Comparison of ENCODE assay signal across 14 cellular contexts in genomic region chr1:110647254-110647891, GRCh38. TPM values are rescaled to one million over a fixed set of nuclear protein-coding genes. Genes with fewer than 3 reads are reported as not detected.
DNase-seq lines count a peak whose midpoint lies in the region; ATAC-seq, FAIRE-seq and TF ChIP-seq lines count a peak whose summit lies in the region.
"Had no signal": no experiment of that assay in that cellular context is flagged by ENCODE, and none has a peak within 500 bp of the region (broad histone marks: within the 10 kb centered on the region; RNA-seq: fewer than 3 reads in every experiment).

No MANE protein-coding gene starts in this region.

- CTCF ChIA-PET in CD8-positive, alpha-beta memory T cell (lab: Charles Lee): interaction anchor here (0.6 to 5.8 kb wide), 8 partner anchors 11 to 140 kb away, joined by 3 to 42 read pairs (median 7); no protein-coding TSS in a partner anchor

- H3K9me3 Mint-ChIP-seq in CD8-positive, alpha-beta memory T cell: no peaks in the 10 kb centered on the region
- H3K9me3 Mint-ChIP-seq in astrocyte (ENCODE audit: unreplicated experiment): no peaks in the 10 kb centered on the region

- H3K27me3 Mint-ChIP-seq in CD8-positive, alpha-beta memory T cell: no peaks in the 10 kb centered on the region
- H3K27me3 Mint-ChIP-seq in astrocyte (ENCODE audit: low read depth, unreplicated experiment): no peaks in the 10 kb centered on the region
- H3K27me3 Mint-ChIP-seq: activated CD4-positive, alpha-beta T cell treated with anti-CD3 and anti-CD28 coated beads, Interleukin-2, amount 10 ng/mL, durations not matched to agents 7 days and 5 days had no signal

- no peaks in the 10 kb centered on the region for H4K20me1 ChIP-seq in KMS-11 (ENCODE audit: insufficient read depth)
- no peaks in the 10 kb centered on the region for H4K20me1 ChIP-seq in astrocyte (ENCODE audit: insufficient read depth, low read length)

- no peak overlapping the region for H3K4me3 Mint-ChIP-seq in CD8-positive, alpha-beta memory T cell
- no peak overlapping the region for H3K4me3 Mint-ChIP-seq in astrocyte (ENCODE audit: unreplicated experiment)
- H3K4me3 Mint-ChIP-seq: activated CD4-positive, alpha-beta T cell treated with anti-CD3 and anti-CD28 coated beads, Interleukin-2, amount 10 ng/mL, durations not matched to agents 7 days and 5 days had no signal

- no peak for ATAC-seq in HG03139 (IDR thresholded peaks at IDR 0.05; ENCODE audit: unreplicated experiment)
- no peak for ATAC-seq in body of pancreas

- intact Hi-C loops in body of pancreas (cut with DNase I): no loop called here

- no peaks in the 10 kb centered on the region for H3K9me3 ChIP-seq in CD8-positive, alpha-beta memory T cell (ENCODE audit: low read length)
- H3K9me3 ChIP-seq in astrocyte (ENCODE audit: insufficient read depth, low read depth, low read length) (no peaks in the 10 kb centered on the region), mesodermal cell (ENCODE audit: control insufficient read depth, low read length) (no peaks in the 10 kb centered on the region), body of pancreas (no peaks in the 10 kb centered on the region)

- no peak for TF ChIP-seq POLR2A in body of pancreas (IDR thresholded peaks at IDR 0.05)

- TF ChIP-seq CTCF in KMS-11 (conservative IDR thresholded peaks at IDR 0.05; ENCODE audit: low read depth, low read length) (no peak), astrocyte (IDR thresholded peaks at IDR 0.05; ENCODE audit: insufficient read depth, low read depth, low read length) (no peak), body of pancreas (IDR thresholded peaks at IDR 0.05) (no peak), GM20000 (IDR thresholded peaks at IDR 0.05; ENCODE audit: extremely low read depth, missing control alignments) (no peak)

- H3K9ac ChIP-seq in KMS-11 (no peak overlapping the region; the same call in 1 of the 2 replicates), astrocyte (ENCODE audit: low read length) (no peak overlapping the region)

- no peaks in the 10 kb centered on the region for H3K36me3 ChIP-seq in CD8-positive, alpha-beta memory T cell (ENCODE audit: insufficient read depth, low read length)
- H3K36me3 ChIP-seq in KMS-11 (ENCODE audit: insufficient read depth): no peaks in the 10 kb centered on the region
- H3K36me3 ChIP-seq in astrocyte (ENCODE audit: insufficient read depth, low read length): no peaks in the 10 kb centered on the region
- H3K36me3 ChIP-seq in mesodermal cell (ENCODE audit: control insufficient read depth, insufficient read depth, low read length): no peaks in the 10 kb centered on the region
- no peaks in the 10 kb centered on the region for H3K36me3 ChIP-seq in body of pancreas (replicated peaks in 1 of 2; ENCODE audit: insufficient read depth in 1 of 2, low read depth in 2 of 2)

- peaks cover 79% of the 10 kb centered on the region for H3K4me1 ChIP-seq in CD8-positive, alpha-beta memory T cell (ENCODE audit: insufficient read depth, low read length)
- H3K4me1 ChIP-seq in KMS-11 (ENCODE audit: low read depth, poor library complexity, severe bottlenecking) (peaks cover 72% of the 10 kb centered on the region), astrocyte (ENCODE audit: insufficient read depth, low read length) (peaks cover 3% of the 10 kb centered on the region), mesodermal cell (ENCODE audit: control insufficient read depth, insufficient read depth, low read length, poor library complexity, severe bottlenecking) (peaks cover 49% of the 10 kb centered on the region), body of pancreas (no peaks in the 10 kb centered on the region)

- WGBS in mesodermal cell (ENCODE audit: insufficient coverage in 2 of 2), 2 experiments: 78 to 92% methylated on average over 4 of the region's 5 CpGs
- WGBS in body of pancreas, 2 donors: 32 to 33% methylated on average over 5 of the region's 5 CpGs

- H3K27ac ChIP-seq in CD8-positive, alpha-beta memory T cell (ENCODE audit: low read depth, low read length): peak overlapping the region; percentile 18
- H3K27ac ChIP-seq in KMS-11 (peak overlapping the region; percentile 56), astrocyte (ENCODE audit: low read depth, low read length) (no peak overlapping the region), mesodermal cell (ENCODE audit: low read depth, low read length, severe bottlenecking) (peak overlapping the region; percentile 82), body of pancreas (no peak overlapping the region)

- FAIRE-seq in astrocyte (lab: Jason Lieb, UNC): peak; percentile 17

- no peak overlapping the region for H3K27ac Mint-ChIP-seq in CD8-positive, alpha-beta memory T cell
- no peak overlapping the region for H3K27ac Mint-ChIP-seq in astrocyte (ENCODE audit: unreplicated experiment)

- H3K4me2 ChIP-seq in KMS-11 (peak overlapping the region; percentile 73), astrocyte (ENCODE audit: low read length) (no peak overlapping the region)

- H2AFZ ChIP-seq in KMS-11 (ENCODE audit: low read depth) (peak overlapping the region; percentile 6; the same call in 1 of the 2 replicates), astrocyte (ENCODE audit: low read depth, low read length) (no peak overlapping the region)

- POLR2A ChIA-PET in CD8-positive, alpha-beta memory T cell (lab: Charles Lee): interaction anchor here (0.8 to 3.4 kb wide), 5 partner anchors 12 to 33 kb away, joined by 3 to 21 read pairs (median 4); partner anchors contain the start of gene KCNA3

- H3K27me3 ChIP-seq in CD8-positive, alpha-beta memory T cell (ENCODE audit: insufficient read depth, low read length, poor library complexity, severe bottlenecking): no peaks in the 10 kb centered on the region
- H3K27me3 ChIP-seq in KMS-11 (ENCODE audit: insufficient read depth, low read depth) (no peaks in the 10 kb centered on the region), astrocyte (ENCODE audit: insufficient read depth, low read length) (no peaks in the 10 kb centered on the region), body of pancreas (no peaks in the 10 kb centered on the region)

- DNase-seq in CD8-positive, alpha-beta memory T cell: peak in 2 of 5 donors; percentile 24 to 42
- DNase-seq in astrocyte (ENCODE audit: low read depth) (peak; percentile 30), SW 1271 (lab: John Stamatoyannopoulos, UW) (no peak), body of pancreas (no peak), GM20000 (ENCODE audit: low spot score) (no peak)
- DNase-seq: activated CD4-positive, alpha-beta T cell treated with anti-CD3 and anti-CD28 coated beads, Interleukin-2, amount 10 ng/mL, durations not matched to agents 7 days and 5 days; GDM1; NCI-H1417; RPMI8226; substantia nigra had no signal

- peaks cover 0 to 3% (median 0%) of the 10 kb centered on the region in 3 donors for H3K36me3 Mint-ChIP-seq in CD8-positive, alpha-beta memory T cell
- H3K36me3 Mint-ChIP-seq in astrocyte (ENCODE audit: low read depth, unreplicated experiment): no peaks in the 10 kb centered on the region

- H3K4me1 Mint-ChIP-seq in CD8-positive, alpha-beta memory T cell: peaks cover 20 to 43% (median 33%) of the 10 kb centered on the region in 3 donors
- peaks cover 13% of the 10 kb centered on the region for H3K4me1 Mint-ChIP-seq in astrocyte (ENCODE audit: low read depth, unreplicated experiment)

- H3K4me3 ChIP-seq in CD8-positive, alpha-beta memory T cell (ENCODE audit: low read length): peak overlapping the region; percentile 35
- H3K4me3 ChIP-seq in KMS-11 (IDR thresholded peaks at IDR 0.05; ENCODE audit: insufficient read depth, low read depth, low read length) (no peak overlapping the region), astrocyte (ENCODE audit: insufficient read depth, low read depth, low read length) (no peak overlapping the region), mesodermal cell (ENCODE audit: extremely low read depth, insufficient read depth, low read length, poor library complexity, severe bottlenecking) (no peak overlapping the region), body of pancreas (no peak overlapping the region)

- H3K79me2 ChIP-seq in KMS-11 (ENCODE audit: insufficient read depth, low read depth) (no peaks in the 10 kb centered on the region), astrocyte (ENCODE audit: insufficient read depth, low read length) (no peaks in the 10 kb centered on the region)

RNA-seq across cellular contexts. Expression of gene KCNA3, which starts 27.4 kb away (rescaled TPM):
- 10 to 100 TPM; 38.4 to 40.5 TPM for total RNA-seq in CD8-positive, alpha-beta memory T cell
- 94.0 TPM for polyA plus RNA-seq in CD8-positive, alpha-beta memory T cell
- total RNA-seq in astrocyte (0.09 TPM in 1 of 2 replicates, not detected in the other), body of pancreas (1 to 10 TPM; 1.3 to 2.3 TPM)
- 3.6 TPM for polyA plus RNA-seq in mesodermal cell (2013, experiment 1 of 2)
- polyA plus RNA-seq in mesodermal cell (2013, experiment 2 of 2): 2.7 TPM
- total RNA-seq: glomerular endothelial cell had no signal

RNA-seq across cellular contexts. Expression of gene KCNA2, which starts 41.2 kb away (rescaled TPM):
- total RNA-seq in CD8-positive, alpha-beta memory T cell: under 1 TPM; 0.24 to 0.35 TPM
- 0.16 TPM for polyA plus RNA-seq in CD8-positive, alpha-beta memory T cell
- total RNA-seq in astrocyte: 0.57 and 1.0 TPM in 2 replicates
- 1.3 TPM for polyA plus RNA-seq in mesodermal cell (2013, experiment 1 of 2)
- 0.61 TPM for polyA plus RNA-seq in mesodermal cell (2013, experiment 2 of 2)
- total RNA-seq in body of pancreas: 1 to 10 TPM; 1.3 TPM
- total RNA-seq: glomerular endothelial cell had no signal

Comparison
In these comparisons a context has a peak if more than half of its experiments do, and no peak if none do; other contexts are left out.
1. H3K27ac ChIP-seq: peak in CD8-positive, alpha-beta memory T cell (single experiment), KMS-11 (single experiment) and mesodermal cell (single experiment); none in astrocyte (single experiment) and body of pancreas (0 of 4).
2. RNA of gene KCNA3, which starts 27.4 kb away (total RNA-seq): 38.4 to 40.5 TPM in CD8-positive, alpha-beta memory T cell; 1.3 to 2.3 TPM in body of pancreas and 0.09 TPM in astrocyte; every median in the first group is over 10 times any median in the second.